ENCODE assay signal across 9 cellular contexts in the genomic region with DNA sequence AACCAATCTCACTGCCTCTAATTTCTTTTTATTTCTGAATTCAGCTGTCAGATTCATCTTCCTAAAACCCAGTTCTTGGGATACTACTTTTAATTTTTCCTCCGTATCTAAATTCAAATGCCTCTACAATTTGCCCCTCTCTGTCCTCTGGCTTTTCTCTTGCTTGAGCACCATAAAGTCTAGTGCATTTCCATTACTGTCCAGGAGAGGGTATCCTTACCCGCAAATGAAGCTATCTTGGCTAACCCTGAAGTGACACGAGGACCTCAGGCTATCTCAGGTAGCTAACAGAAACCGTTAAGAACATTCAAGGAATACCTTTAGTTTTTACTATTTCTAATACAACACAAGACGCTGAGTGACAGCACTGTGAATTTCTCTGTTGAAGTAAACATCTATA. TPM values are rescaled to one million over a fixed set of nuclear protein-coding genes. Genes with fewer than 3 reads are reported as not detected.
DNase-seq lines count a peak whose midpoint lies in the region; ATAC-seq, FAIRE-seq and TF ChIP-seq lines count a peak whose summit lies in the region.
"Had no signal": no experiment of that assay in that cellular context is flagged by ENCODE, and none has a peak within 500 bp of the region (broad histone marks: within the 10 kb centered on the region; RNA-seq: fewer than 3 reads in every experiment).

No MANE protein-coding gene starts in this region.

- CTCF ChIA-PET in T-cell (lab: Charles Lee): no interaction called here

- no peaks in the 10 kb centered on the region for H3K27me3 ChIP-seq in hepatocyte

- no peak for TF ChIP-seq POLR2A in GM12891 (IDR thresholded peaks at IDR 0.05; ENCODE audit: low read depth, low read length)

- H3K9me2 ChIP-seq in hepatocyte (replicated peaks; ENCODE audit: insufficient read depth): no peaks in the 10 kb centered on the region

- no peaks in the 10 kb centered on the region for H4K20me1 ChIP-seq in hepatocyte (ENCODE audit: insufficient read depth, poor library complexity, severe bottlenecking)

- no peaks in the 10 kb centered on the region for H3K9me3 ChIP-seq in hepatocyte (ENCODE audit: low read depth)

- DNase-seq in GM12891 (ENCODE audit: insufficient read length, low spot score): peak; percentile 5
- DNase-seq in RKO (ENCODE audit: low spot score): peak; percentile 12
- DNase-seq in hepatocyte (ENCODE audit: low spot score): peak; percentile 21
- DNase-seq in activated naive CD4-positive, alpha-beta T cell treated with anti-CD3 and anti-CD28 coated beads, Interleukin-2, amount 50 U/mL, for 72 hours (ENCODE audit: low spot score in 2 of 2): no peak
- no peak for DNase-seq in COLO668 (lab: John Stamatoyannopoulos, UW; ENCODE audit: unreplicated experiment)
- DNase-seq in activated T-helper 1 cell treated with anti-CD3 and anti-CD28 coated beads, Interleukin-12 subunit alpha, Interleukin-12 subunit beta, Interleukin-2, Interleukin-4 antibody, amounts not matched to agents 30 ng/mL and 10 ng/mL and 1 ng/mL, durations not matched to agents 14 hours and 24 hours and 36 hours (ENCODE audit: low spot score): no peak
- no peak for DNase-seq in T-cell

- no peaks in the 10 kb centered on the region for H3K4me1 Mint-ChIP-seq in activated T-helper 1 cell treated with anti-CD3 and anti-CD28 coated beads, Interleukin-12 subunit alpha, Interleukin-12 subunit beta, Interleukin-2, Interleukin-4 antibody, amounts not matched to agents 30 ng/mL and 10 ng/mL and 1 ng/mL, durations not matched to agents 14 hours and 24 hours and 36 hours (ENCODE audit: low read depth)
- H3K4me1 Mint-ChIP-seq in T-cell: no peaks in the 10 kb centered on the region

- no peaks in the 10 kb centered on the region for H3K27me3 Mint-ChIP-seq in activated T-helper 1 cell treated with anti-CD3 and anti-CD28 coated beads, Interleukin-12 subunit alpha, Interleukin-12 subunit beta, Interleukin-2, Interleukin-4 antibody, amounts not matched to agents 30 ng/mL and 10 ng/mL and 1 ng/mL, durations not matched to agents 14 hours and 24 hours and 36 hours (ENCODE audit: insufficient read depth)
- H3K27me3 Mint-ChIP-seq in T-cell: peaks cover 0 to 11% of the 10 kb centered on the region in 2 donors

- H3K9me3 Mint-ChIP-seq in activated naive CD4-positive, alpha-beta T cell treated with anti-CD3 and anti-CD28 coated beads, Interleukin-2, amount 50 U/mL, for 72 hours: peaks cover 4% of the 10 kb centered on the region in 2 donors
- no peaks in the 10 kb centered on the region for H3K9me3 Mint-ChIP-seq in activated T-helper 1 cell treated with anti-CD3 and anti-CD28 coated beads, Interleukin-12 subunit alpha, Interleukin-12 subunit beta, Interleukin-2, Interleukin-4 antibody, amounts not matched to agents 30 ng/mL and 10 ng/mL and 1 ng/mL, durations not matched to agents 14 hours and 24 hours and 36 hours
- H3K9me3 Mint-ChIP-seq in T-cell: peaks cover 0 to 6% (median 0%) of the 10 kb centered on the region in 3 donors

- WGBS in hepatocyte (ENCODE audit: low lambda C conversion rate, missing lambda C conversion rate): 28% methylated on average over 5 of the region's 5 CpGs

- H3K4me3 Mint-ChIP-seq in activated T-helper 1 cell treated with anti-CD3 and anti-CD28 coated beads, Interleukin-12 subunit alpha, Interleukin-12 subunit beta, Interleukin-2, Interleukin-4 antibody, amounts not matched to agents 30 ng/mL and 10 ng/mL and 1 ng/mL, durations not matched to agents 14 hours and 24 hours and 36 hours: no peak overlapping the region
- H3K4me3 Mint-ChIP-seq in T-cell: no peak overlapping the region

- H3K36me3 ChIP-seq in hepatocyte (replicated peaks; ENCODE audit: insufficient read depth, low read depth): no peaks in the 10 kb centered on the region

- no peak for FAIRE-seq in GM12891 (lab: Jason Lieb, UNC)

- H3K27ac ChIP-seq in hepatocyte: no peak overlapping the region
- H3K27ac ChIP-seq: epithelial cell of prostate had no signal

- no peaks in the 10 kb centered on the region for H3K79me2 ChIP-seq in hepatocyte

- ATAC-seq in HG02678 (IDR thresholded peaks at IDR 0.05; ENCODE audit: unreplicated experiment) (peak; percentile 52), T-cell (replicated peaks in 1 of 4) (no peak)
- ATAC-seq in activated naive CD4-positive, alpha-beta T cell treated with anti-CD3 and anti-CD28 coated beads, Interleukin-2, amount 50 U/mL, for 72 hours: no peak

- no peak overlapping the region for H3K4me2 ChIP-seq in hepatocyte

- no peak overlapping the region for H2AFZ ChIP-seq in hepatocyte

- POLR2A ChIA-PET in T-cell (lab: Charles Lee): no interaction called here

- intact Hi-C loops in activated T-helper 1 cell treated with anti-CD3 and anti-CD28 coated beads, Interleukin-12 subunit alpha, Interleukin-12 subunit beta, Interleukin-2, Interleukin-4 antibody, amounts not matched to agents 30 ng/mL and 10 ng/mL and 1 ng/mL, durations not matched to agents 14 hours and 24 hours and 36 hours (cut with micrococcal nuclease): no loop called here

- H3K27ac Mint-ChIP-seq in activated naive CD4-positive, alpha-beta T cell treated with anti-CD3 and anti-CD28 coated beads, Interleukin-2, amount 50 U/mL, for 72 hours: no peak overlapping the region
- H3K27ac Mint-ChIP-seq in activated T-helper 1 cell treated with anti-CD3 and anti-CD28 coated beads, Interleukin-12 subunit alpha, Interleukin-12 subunit beta, Interleukin-2, Interleukin-4 antibody, amounts not matched to agents 30 ng/mL and 10 ng/mL and 1 ng/mL, durations not matched to agents 14 hours and 24 hours and 36 hours: no peak overlapping the region
- no peak overlapping the region for H3K27ac Mint-ChIP-seq in T-cell

- no peaks in the 10 kb centered on the region for H3K36me3 Mint-ChIP-seq in activated naive CD4-positive, alpha-beta T cell treated with anti-CD3 and anti-CD28 coated beads, Interleukin-2, amount 50 U/mL, for 72 hours
- H3K36me3 Mint-ChIP-seq in activated T-helper 1 cell treated with anti-CD3 and anti-CD28 coated beads, Interleukin-12 subunit alpha, Interleukin-12 subunit beta, Interleukin-2, Interleukin-4 antibody, amounts not matched to agents 30 ng/mL and 10 ng/mL and 1 ng/mL, durations not matched to agents 14 hours and 24 hours and 36 hours (ENCODE audit: low read depth): no peaks in the 10 kb centered on the region
- no peaks in the 10 kb centered on the region for H3K36me3 Mint-ChIP-seq in T-cell

- peak; percentile 52 for TF ChIP-seq CTCF in hepatocyte (IDR thresholded peaks at IDR 0.05; ENCODE audit: poor library complexity)

- no peaks in the 10 kb centered on the region for H3K4me1 ChIP-seq in hepatocyte (ENCODE audit: insufficient read depth)

- no peak overlapping the region for H3K4me3 ChIP-seq in hepatocyte

TF ChIP-seq in GM12891, 5 proteins besides CTCF, POLR2A, EP300 and RAD21:
- no peak for TF ChIP-seq POU2F2 (IDR thresholded peaks at IDR 0.05; ENCODE audit: low read depth, low read length)
- no peak for TF ChIP-seq PAX5 (IDR thresholded peaks at IDR 0.05; ENCODE audit: insufficient read depth, low read length, severe bottlenecking)
- no peak for TF ChIP-seq POLR2AphosphoS5 (IDR thresholded peaks at IDR 0.05; ENCODE audit: low read depth, low read length)
- no peak for TF ChIP-seq TAF1 (IDR thresholded peaks at IDR 0.05; ENCODE audit: low read depth, low read length)
- TF ChIP-seq SPI1 (IDR thresholded peaks at IDR 0.05; ENCODE audit: low read depth, low read length): no peak

RNA-seq across cellular contexts. Expression of a gene that starts 49.4 kb away (rescaled TPM):
- not detected for polyA plus RNA-seq in GM12891 (2012; ENCODE audit: low read depth, missing spikeins)
- total RNA-seq in hepatocyte (not detected in 2 replicates), T-cell (not detected)
- not detected in 2 replicates for polyA plus RNA-seq in hepatocyte
- total RNA-seq in activated naive CD4-positive, alpha-beta T cell treated with anti-CD3 and anti-CD28 coated beads, Interleukin-2, amount 50 U/mL, for 72 hours: not detected
- not detected in 2 replicates for total RNA-seq in activated T-helper 1 cell treated with anti-CD3 and anti-CD28 coated beads, Interleukin-12 subunit alpha, Interleukin-12 subunit beta, Interleukin-2, Interleukin-4 antibody, amounts not matched to agents 30 ng/mL and 10 ng/mL and 1 ng/mL, durations not matched to agents 14 hours and 24 hours and 36 hours

Comparison
In these comparisons a context has a peak if more than half of its experiments do, and no peak if none do; other contexts are left out.
1. DNase-seq: peak in GM12891 (single experiment), RKO (single experiment) and hepatocyte (single experiment); none in activated naive CD4-positive, alpha-beta T cell treated with anti-CD3 and anti-CD28 coated beads, Interleukin-2, amount 50 U/mL, for 72 hours (0 of 2), COLO668 (single experiment), activated T-helper 1 cell treated with anti-CD3 and anti-CD28 coated beads, Interleukin-12 subunit alpha, Interleukin-12 subunit beta, Interleukin-2, Interleukin-4 antibody, amounts not matched to agents 30 ng/mL and 10 ng/mL and 1 ng/mL, durations not matched to agents 14 hours and 24 hours and 36 hours (single experiment) and T-cell (0 of 34).